In the genomic region with DNA sequence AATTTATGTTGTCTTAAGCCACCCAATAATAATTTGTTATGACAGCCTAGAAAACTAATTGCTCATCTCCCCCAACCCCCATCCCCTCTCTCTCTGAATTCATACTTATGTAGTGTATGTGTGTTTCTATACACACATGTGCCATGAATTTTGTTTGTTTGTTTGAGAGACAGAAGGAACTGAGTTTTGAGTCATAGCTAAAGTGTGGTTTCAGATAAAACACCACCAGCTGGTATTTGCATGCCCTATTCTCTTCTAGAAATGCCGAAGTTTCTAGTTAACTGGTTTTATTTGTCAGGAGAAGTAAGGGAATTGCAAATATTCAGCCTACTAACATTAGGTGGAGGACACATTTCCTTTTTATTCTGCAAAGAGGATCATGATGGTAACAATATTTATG, we compare ENCODE assay signal across 37 cellular contexts. TPM values are rescaled to one million over a fixed set of nuclear protein-coding genes. Genes with fewer than 3 reads are reported as not detected.
"Had no signal": no experiment of that assay in that cellular context is flagged by ENCODE, and none has a peak within 500 bp of the region (broad histone marks: within the 10 kb centered on the region; RNA-seq: fewer than 3 reads in every experiment).

No MANE protein-coding gene starts in this region.

- FAIRE-seq: astrocyte, TTC549 had no signal

- H3K4me3 ChIP-seq: adrenal gland, body of pancreas, breast epithelium had no signal

- H3K9me3 ChIP-seq: adrenal gland, body of pancreas, breast epithelium had no signal

- H3K27me3 ChIP-seq: adrenal gland, body of pancreas, brain microvascular endothelial cell had no signal

- H3K27ac ChIP-seq: adrenal gland, body of pancreas, brain microvascular endothelial cell, breast epithelium, VCaP had no signal

- H3K4me1 ChIP-seq: adrenal gland, body of pancreas, breast epithelium had no signal

- H3K36me3 ChIP-seq: adrenal gland, brain microvascular endothelial cell, breast epithelium had no signal

- DNase-seq: activated B cell treated with CpG ODN at 0.5 μM for 24 hours; activated CD4-positive, alpha-beta memory T cell treated with anti-CD3 and anti-CD28 coated beads for 36 hours; activated CD4-positive, alpha-beta T cell treated with anti-CD3 and anti-CD28 coated beads for 4 hours; activated CD4-positive, alpha-beta T cell treated with anti-CD3 and anti-CD28 coated beads, Interleukin-2, amount 10 ng/mL, durations not matched to agents 24 days and 14 days; activated CD4-positive, alpha-beta T cell treated with anti-CD3 and anti-CD28 coated beads, Interleukin-2, amount 50 U/mL, for 1 hour; activated CD4-positive, alpha-beta T cell treated with anti-CD3 and anti-CD28 coated beads, Interleukin-2, amount 50 U/mL, for 4 hours; activated CD4-positive, CD25-positive, alpha-beta regulatory T cell treated with anti-CD3 and anti-CD28 coated beads, Interleukin-2, amount 50 U/mL, for 72 hours; activated CD8-positive, alpha-beta memory T cell treated with anti-CD3 and anti-CD28 coated beads, Interleukin-2, amount 50 U/mL, for 4 hours; activated CD8-positive, alpha-beta T cell treated with anti-CD3 and anti-CD28 coated beads for 36 hours; activated effector memory CD4-positive, alpha-beta T cell treated with anti-CD3 and anti-CD28 coated beads, Interleukin-2, amount 50 U/mL, for 16 hours; activated gamma-delta T cell treated with Interleukin-2 at 50 U/mL for 16 hours; activated naive CD4-positive, alpha-beta T cell; activated naive CD4-positive, alpha-beta T cell treated with anti-CD3 and anti-CD28 coated beads for 36 hours; activated naive CD4-positive, alpha-beta T cell treated with anti-CD3 and anti-CD28 coated beads, Interleukin-2, amount 50 U/mL, for 16 hours; activated naive CD8-positive, alpha-beta T cell treated with anti-CD3 and anti-CD28 coated beads for 36 hours; activated T-cell treated with anti-CD3 and anti-CD28 coated beads for 4 hours; activated T-cell treated with anti-CD3 and anti-CD28 coated beads, Interleukin-2, amount 50 U/mL, for 1 hour; activated T-cell treated with anti-CD3 and anti-CD28 coated beads, Interleukin-2, amount 50 U/mL, for 4 hours; activated T-cell treated with anti-CD3 and anti-CD28 coated beads, Interleukin-2, amount 50 U/mL, for 72 hours; adrenal gland; amniotic stem cell; aorta; body of pancreas; brain microvascular endothelial cell; central memory CD4-positive, alpha-beta T cell; T-helper 2 cell; T-helper 9 cell had no signal

- ATAC-seq: activated CD8-positive, alpha-beta T cell treated with anti-CD3 and anti-CD28 coated beads for 36 hours; activated naive CD4-positive, alpha-beta T cell treated with anti-CD3 and anti-CD28 coated beads, Interleukin-2, amount 50 U/mL, for 72 hours; activated T-cell treated with anti-CD3 and anti-CD28 coated beads, Interleukin-2, amount 50 U/mL, for 4 hours; activated T-cell treated with anti-CD3 and anti-CD28 coated beads, Interleukin-2, amount 50 U/mL, for 72 hours; activated T-helper 17 cell treated with anti-CD3 and anti-CD28 coated beads, Interleukin-2, amount 50 U/mL, for 72 hours; body of pancreas had no signal

RNA-seq across cellular contexts. Expression of a gene that starts 17.4 kb away (rescaled TPM):
- total RNA-seq: activated B cell treated with CpG ODN at 0.5 μM for 24 hours; activated CD4-positive, alpha-beta memory T cell treated with anti-CD3 and anti-CD28 coated beads for 36 hours; activated CD4-positive, alpha-beta T cell treated with anti-CD3 and anti-CD28 coated beads, Interleukin-2, amount 10 ng/mL, durations not matched to agents 24 days and 14 days; activated CD8-positive, alpha-beta memory T cell treated with anti-CD3 and anti-CD28 coated beads for 36 hours; activated CD8-positive, alpha-beta T cell treated with anti-CD3 and anti-CD28 coated beads for 36 hours; activated naive CD4-positive, alpha-beta T cell treated with anti-CD3 and anti-CD28 coated beads for 36 hours; activated naive CD4-positive, alpha-beta T cell treated with anti-CD3 and anti-CD28 coated beads, Interleukin-2, amount 50 U/mL, for 72 hours; activated naive CD8-positive, alpha-beta T cell treated with anti-CD3 and anti-CD28 coated beads for 36 hours; activated T-cell treated with anti-CD3 and anti-CD28 coated beads, Interleukin-2, amount 50 U/mL, for 4 hours; activated T-cell treated with anti-CD3 and anti-CD28 coated beads, Interleukin-2, amount 50 U/mL, for 72 hours; activated T-helper 1 cell treated with anti-CD3 and anti-CD28 coated beads, Interleukin-12 subunit alpha, Interleukin-12 subunit beta, Interleukin-2, Interleukin-4 antibody, amounts not matched to agents 30 ng/mL and 10 ng/mL and 1 ng/mL, durations not matched to agents 14 hours and 24 hours and 36 hours; activated T-helper 17 cell treated with anti-CD3 and anti-CD28 coated beads, Interleukin-2, amount 50 U/mL, for 72 hours; astrocyte had no signal

RNA-seq across cellular contexts. Expression of a gene that starts 37.2 kb away (rescaled TPM):
- total RNA-seq: activated CD4-positive, alpha-beta memory T cell treated with anti-CD3 and anti-CD28 coated beads for 36 hours; activated CD4-positive, alpha-beta T cell treated with anti-CD3 and anti-CD28 coated beads, Interleukin-2, amount 10 ng/mL, durations not matched to agents 24 days and 14 days; activated CD8-positive, alpha-beta memory T cell treated with anti-CD3 and anti-CD28 coated beads for 36 hours; activated CD8-positive, alpha-beta T cell treated with anti-CD3 and anti-CD28 coated beads for 36 hours; activated naive CD4-positive, alpha-beta T cell treated with anti-CD3 and anti-CD28 coated beads for 36 hours; activated naive CD4-positive, alpha-beta T cell treated with anti-CD3 and anti-CD28 coated beads, Interleukin-2, amount 50 U/mL, for 72 hours; activated naive CD8-positive, alpha-beta T cell treated with anti-CD3 and anti-CD28 coated beads for 36 hours; activated T-cell treated with anti-CD3 and anti-CD28 coated beads, Interleukin-2, amount 50 U/mL, for 4 hours; activated T-cell treated with anti-CD3 and anti-CD28 coated beads, Interleukin-2, amount 50 U/mL, for 72 hours; activated T-helper 1 cell treated with anti-CD3 and anti-CD28 coated beads, Interleukin-12 subunit alpha, Interleukin-12 subunit beta, Interleukin-2, Interleukin-4 antibody, amounts not matched to agents 30 ng/mL and 10 ng/mL and 1 ng/mL, durations not matched to agents 14 hours and 24 hours and 36 hours; activated T-helper 17 cell treated with anti-CD3 and anti-CD28 coated beads, Interleukin-2, amount 50 U/mL, for 72 hours; astrocyte had no signal

RNA-seq across cellular contexts. Expression of a gene that starts 53.6 kb away (rescaled TPM):
- total RNA-seq: activated B cell treated with CpG ODN at 0.5 μM for 24 hours; activated CD4-positive, alpha-beta memory T cell treated with anti-CD3 and anti-CD28 coated beads for 36 hours; astrocyte; body of pancreas; breast epithelium; cardiac septum; cerebellum had no signal
- polyA plus RNA-seq: adrenal gland, aorta had no signal
